Comparison of ENCODE assay signal across 27 cellular contexts in genomic region chr7:35771776-35772175, GRCh38.
"Had no signal": no experiment of that assay in that cellular context is flagged by ENCODE, and none has a peak within 500 bp of the region (broad histone marks: within the 10 kb centered on the region; RNA-seq: fewer than 3 reads in every experiment).

No MANE protein-coding gene starts in this region.

- H3K27me3 Mint-ChIP-seq: stimulated activated naive B cell treated with anti-CD40 and anti-IgM and Interleukin-4, amounts not matched to agents 10 μg/mL and 1 μg/mL and 100 μg/mL, for 72 hours; stimulated activated naive CD8-positive, alpha-beta T cell treated with anti-CD3 and anti-CD28 coated beads, Interleukin-15, amount 100 ng/mL, for 72 hours; stimulated activated naive CD8-positive, alpha-beta T cell treated with anti-CD3 and anti-CD28 coated beads, Interleukin-15, Interleukin-2, amounts not matched to agents 100 ng/mL and 50 ng/mL, for 24 hours; type B pancreatic cell had no signal

- H3K27ac ChIP-seq: stomach, suprapubic skin, testis, thoracic aorta, thyroid gland, tibial artery, tibial nerve, transverse colon, upper lobe of left lung, upper lobe of right lung, uterus, vagina had no signal

- H3K4me1 Mint-ChIP-seq: stimulated activated effector memory CD8-positive, alpha-beta T cell treated with anti-CD3 and anti-CD28 coated beads, Interleukin-12 subunit alpha, Interleukin-12 subunit beta, amount 100 ng/mL, for 72 hours; stimulated activated naive CD8-positive, alpha-beta T cell treated with anti-CD3 and anti-CD28 coated beads, Interleukin-15, amount 100 ng/mL, for 72 hours had no signal

- H3K9me3 ChIP-seq: stomach, suprapubic skin, testis, thoracic aorta, thyroid gland, tibial artery, transverse colon, upper lobe of left lung, upper lobe of right lung, uterus, vagina had no signal

- H3K4me1 ChIP-seq: stomach, suprapubic skin, testis, thyroid gland, tibial artery, tibial nerve, transverse colon, upper lobe of left lung, upper lobe of right lung, uterus, vagina had no signal

- H3K4me3 ChIP-seq: stomach, suprapubic skin, testis, thoracic aorta, thyroid gland, tibial artery, tibial nerve, transverse colon, upper lobe of left lung, upper lobe of right lung, uterus, vagina had no signal

- H3K4me3 Mint-ChIP-seq: stimulated activated effector memory CD8-positive, alpha-beta T cell treated with anti-CD3 and anti-CD28 coated beads, Interleukin-12 subunit alpha, Interleukin-12 subunit beta, amount 100 ng/mL, for 72 hours; stimulated activated naive B cell treated with anti-CD40 and anti-IgM and Interleukin-4, amounts not matched to agents 10 μg/mL and 1 μg/mL and 100 μg/mL, for 72 hours; stimulated activated naive CD8-positive, alpha-beta T cell treated with anti-CD3 and anti-CD28 coated beads, Interleukin-15, amount 100 ng/mL, for 72 hours; stimulated activated naive CD8-positive, alpha-beta T cell treated with anti-CD3 and anti-CD28 coated beads, Interleukin-15, Interleukin-2, amounts not matched to agents 100 ng/mL and 50 ng/mL, for 24 hours; type B pancreatic cell had no signal

- H3K27ac Mint-ChIP-seq: stimulated activated effector memory CD8-positive, alpha-beta T cell treated with anti-CD3 and anti-CD28 coated beads, Interleukin-12 subunit alpha, Interleukin-12 subunit beta, amount 100 ng/mL, for 72 hours; stimulated activated naive B cell treated with anti-CD40 and anti-IgM and Interleukin-4, amounts not matched to agents 10 μg/mL and 1 μg/mL and 100 μg/mL, for 72 hours; stimulated activated naive CD8-positive, alpha-beta T cell treated with anti-CD3 and anti-CD28 coated beads, Interleukin-15, Interleukin-2, amounts not matched to agents 100 ng/mL and 50 ng/mL, for 24 hours; type B pancreatic cell had no signal

- H3K36me3 Mint-ChIP-seq: stimulated activated effector memory CD8-positive, alpha-beta T cell treated with anti-CD3 and anti-CD28 coated beads, Interleukin-12 subunit alpha, Interleukin-12 subunit beta, amount 100 ng/mL, for 72 hours; type B pancreatic cell had no signal

- ATAC-seq: stimulated activated effector memory CD8-positive, alpha-beta T cell treated with anti-CD3 and anti-CD28 coated beads, Interleukin-12 subunit alpha, Interleukin-12 subunit beta, amount 100 ng/mL, for 72 hours; stimulated activated naive CD8-positive, alpha-beta T cell treated with anti-CD3 and anti-CD28 coated beads, Interleukin-15, amount 100 ng/mL, for 72 hours; stimulated activated naive CD8-positive, alpha-beta T cell treated with anti-CD3 and anti-CD28 coated beads, Interleukin-15, Interleukin-2, amounts not matched to agents 100 U/mL and 50 U/mL, for 24 hours; upper lobe of right lung had no signal

- H3K36me3 ChIP-seq: stomach, suprapubic skin, thoracic aorta, thyroid gland, tibial artery, tibial nerve, transverse colon, upper lobe of left lung, upper lobe of right lung, uterus, vagina had no signal

- H3K27me3 ChIP-seq: stomach, suprapubic skin, testis, thyroid gland, tibial artery, tibial nerve, transverse colon, upper lobe of left lung, upper lobe of right lung, uterus, vagina had no signal

- H3K9me3 Mint-ChIP-seq: stimulated activated effector memory CD8-positive, alpha-beta T cell treated with anti-CD3 and anti-CD28 coated beads, Interleukin-12 subunit alpha, Interleukin-12 subunit beta, amount 100 ng/mL, for 72 hours; stimulated activated naive CD8-positive, alpha-beta T cell treated with anti-CD3 and anti-CD28 coated beads, Interleukin-15, amount 100 ng/mL, for 72 hours; stimulated activated naive CD8-positive, alpha-beta T cell treated with anti-CD3 and anti-CD28 coated beads, Interleukin-15, Interleukin-2, amounts not matched to agents 100 ng/mL and 50 ng/mL, for 24 hours; type B pancreatic cell had no signal

- DNase-seq: stimulated activated CD4-positive, alpha-beta T cell treated with anti-CD3 and anti-CD28 coated beads, Interleukin-2, amount 100 ng/mL, for 24 hours; stimulated activated CD4-positive, alpha-beta T cell treated with anti-CD3 and anti-CD28 coated beads, Interleukin-2, amount 100 ng/mL, for 48 hours; stimulated activated CD4-positive, alpha-beta T cell treated with anti-CD3 and anti-CD28 coated beads, Interleukin-4, amount 100 ng/mL, for 1 hour; stimulated activated CD4-positive, alpha-beta T cell treated with anti-CD3 and anti-CD28 coated beads, Interleukin-4, amount 100 ng/mL, for 24 hours; stimulated activated CD4-positive, alpha-beta T cell treated with anti-CD3 and anti-CD28 coated beads, Interleukin-4, amount 100 ng/mL, for 4 hours; stimulated activated CD8-positive, alpha-beta memory T cell treated with anti-CD3 and anti-CD28 coated beads, Interleukin-4, amount 100 ng/mL, for 48 hours; stimulated activated naive B cell treated with anti-CD40 and anti-IgM and Interleukin-4, amounts not matched to agents 10 μg/mL and 1 μg/mL and 100 μg/mL, for 72 hours; stimulated activated naive CD4-positive, alpha-beta T cell; stimulated activated naive CD4-positive, alpha-beta T cell treated with Interleukin-2 at 50 U/mL for 16 hours; stimulated activated naive CD8-positive, alpha-beta T cell treated with anti-CD3 and anti-CD28 coated beads, Interleukin-15, amount 100 ng/mL, for 72 hours; stimulated activated naive CD8-positive, alpha-beta T cell treated with anti-CD3 and anti-CD28 coated beads, Interleukin-15, Interleukin-2, amounts not matched to agents 100 U/mL and 50 U/mL, for 24 hours; stomach; testis; thyroid gland; tibial artery; transverse colon; trophoblast cell; upper lobe of left lung; upper lobe of right lung; uterus had no signal
